18 cellular contexts compared by ENCODE assay signal in the genomic region with DNA sequence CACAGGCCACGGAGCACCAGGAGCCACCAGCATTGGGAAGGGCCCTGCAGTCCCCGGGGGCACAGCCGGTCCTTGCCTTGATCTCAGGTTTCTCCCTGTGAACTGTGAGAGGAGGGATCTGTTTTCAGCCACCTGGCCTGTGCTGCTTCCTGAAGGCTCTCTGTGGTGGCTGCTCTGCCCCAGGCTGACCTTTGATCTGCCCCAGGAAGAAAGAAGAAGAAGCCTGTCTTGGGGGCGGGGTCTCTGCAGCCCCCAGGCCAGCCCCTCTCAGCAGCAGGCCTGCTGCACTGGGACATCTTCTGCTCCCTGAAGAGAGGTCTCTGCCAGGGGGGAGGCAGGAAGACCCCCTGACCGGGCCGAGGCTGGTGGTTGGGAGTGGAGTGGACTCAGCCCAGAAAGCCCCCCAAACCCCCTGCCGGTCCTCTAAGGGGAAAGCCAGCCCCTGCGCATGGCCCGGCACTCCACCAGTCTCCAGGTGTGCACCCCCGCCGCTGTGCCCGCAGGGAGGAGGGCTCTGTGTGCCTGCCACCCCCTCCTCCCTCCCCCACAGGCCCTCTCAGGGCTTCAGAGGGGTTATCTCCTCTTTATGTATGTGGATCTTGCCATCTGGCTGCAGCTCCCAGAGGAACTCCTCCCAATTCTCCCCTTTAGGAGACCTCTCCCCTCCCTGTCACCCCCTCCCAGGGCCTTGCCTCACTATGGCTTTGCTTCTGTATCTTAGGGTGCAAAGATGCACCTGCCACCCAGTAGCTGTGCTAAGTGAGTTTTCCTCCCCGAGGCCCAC.
DNase-seq lines count a peak whose midpoint lies in the region; FAIRE-seq and TF ChIP-seq lines count a peak whose summit lies in the region.
"Had no signal": no experiment of that assay in that cellular context is flagged by ENCODE, and none has a peak within 500 bp of the region (broad histone marks: within the 10 kb centered on the region; RNA-seq: fewer than 3 reads in every experiment).

No MANE protein-coding gene starts in this region.

- H3K56ac ChIP-seq in H1 (replicated peaks; ENCODE audit: insufficient read length, low read depth, low read length), result no peak overlapping the region

- no peak for TF ChIP-seq CTCF in H1 (IDR thresholded peaks at IDR 0.05; ENCODE audit: control extremely low read depth in 1 of 3, insufficient read depth in 1 of 3, low read depth in 1 of 3, low read length in 3 of 3)
- TF ChIP-seq CTCF in progenitor cell of endocrine pancreas (IDR thresholded peaks at IDR 0.05; ENCODE audit: unreplicated experiment), result no peak

- no peak overlapping the region for H3K27ac ChIP-seq in H1 (ENCODE audit: low read depth, low read length)
- H3K27ac ChIP-seq: dorsolateral prefrontal cortex, left lung had no signal

- CTCF ChIA-PET in H1 (lab: Charles Lee; ENCODE audit: partially characterized antibody), result no interaction called here

- H3K23me2 ChIP-seq in H1 (ENCODE audit: low read depth, low read length), result no peaks in the 10 kb centered on the region; the same call in 1 of the 2 replicates

- H3K4me1 Mint-ChIP-seq in progenitor cell of endocrine pancreas (ENCODE audit: low read depth), result peaks cover 16% of the 10 kb centered on the region

- no peak overlapping the region for H3K4ac ChIP-seq in H1 (replicated peaks; ENCODE audit: insufficient read length, low read depth, low read length)

- H2BK120ac ChIP-seq in H1 (replicated peaks; ENCODE audit: low read depth, low read length), result no peak overlapping the region

- H2AFZ ChIP-seq in H1 (ENCODE audit: low read length), result no peak overlapping the region

- no peaks in the 10 kb centered on the region for H3K9me3 Mint-ChIP-seq in progenitor cell of endocrine pancreas (ENCODE audit: low read depth)

- no peak for TF ChIP-seq POLR2A in H1 (IDR thresholded peaks at IDR 0.05; ENCODE audit: control extremely low read depth in 1 of 2, low read depth in 2 of 2, low read length in 2 of 2)

- peak overlapping the region; percentile 75; the same call in 1 of the 2 replicates for H2BK12ac ChIP-seq in H1 (ENCODE audit: low read depth, low read length)

- no peak overlapping the region for H3K14ac ChIP-seq in H1 (ENCODE audit: insufficient read length)

- H4K91ac ChIP-seq in H1 (replicated peaks; ENCODE audit: insufficient read length, low read length), result peak overlapping the region; percentile 44

- no peak overlapping the region for H3K23ac ChIP-seq in H1 (ENCODE audit: insufficient read length)

- H3K27me3 Mint-ChIP-seq in progenitor cell of endocrine pancreas, result peaks cover 13% of the 10 kb centered on the region

- peak; percentile 98 for DNase-seq in ELF-1 (ENCODE audit: low read depth, low spot score)
- DNase-seq in NCI-H2107 (lab: John Stamatoyannopoulos, UW), result peak; percentile 39
- no peak for DNase-seq in H1 (ENCODE audit: low read depth in 1 of 2, low spot score in 2 of 2)
- no peak for DNase-seq in progenitor cell of endocrine pancreas (ENCODE audit: low spot score, unreplicated experiment)
- DNase-seq in KBM-7, result no peak
- DNase-seq in NK-92 (lab: John Stamatoyannopoulos, UW; ENCODE audit: unreplicated experiment), result no peak
- no peak for DNase-seq in NCI-H1105 treated with DMSO at 0.1 percent for 48 hours (lab: John Stamatoyannopoulos, UW)
- DNase-seq: activated CD4-positive, alpha-beta T cell treated with anti-CD3 and anti-CD28 coated beads, Interleukin-2, amount 50 U/mL, for 48 hours; activated naive CD4-positive, alpha-beta T cell; amygdala; dorsolateral prefrontal cortex; NCI-H526 treated with DMSO at 0.1 percent for 48 hours; SHP77; stimulated activated naive CD4-positive, alpha-beta T cell; T-helper 1 cell had no signal

- in situ Hi-C loops in KBM-7 (cut with MboI; ENCODE audit: low pct_unique_long_range_greater_than_20kb, low sequenced_read_pairs), result no loop called here

- peak overlapping the region; percentile 59 for H3K27ac Mint-ChIP-seq in progenitor cell of endocrine pancreas

- H3K4me1 ChIP-seq in H1 (replicated peaks in 1 of 4; ENCODE audit: control insufficient read depth in 3 of 4, insufficient read depth in 4 of 4, low read length in 3 of 4), result peaks cover 0 to 22% (median 15%) of the 10 kb centered on the region in 4 experiments; a peak in 6 of 7 replicates
- H3K4me1 ChIP-seq: Caco-2, left lung had no signal

- H3K9me3 ChIP-seq in H1 (ENCODE audit: insufficient read depth in 2 of 2, low read depth in 1 of 2, low read length in 1 of 2), result no peaks in the 10 kb centered on the region
- H3K9me3 ChIP-seq: Caco-2, left lung had no signal

- no peaks in the 10 kb centered on the region for H3K36me3 ChIP-seq in H1 (ENCODE audit: control insufficient read depth in 2 of 4, insufficient read depth in 4 of 4, low read length in 3 of 4)
- H3K36me3 ChIP-seq: left lung had no signal

- no peak overlapping the region for H3K4me3 ChIP-seq in H1 (ENCODE audit: extremely low read depth in 1 of 4, insufficient read depth in 2 of 4, low read depth in 3 of 4, low read length in 4 of 4)
- H3K4me3 ChIP-seq: dorsolateral prefrontal cortex, left lung had no signal

- H3K79me2 ChIP-seq in H1 (ENCODE audit: control insufficient read depth in 1 of 2, insufficient read depth in 2 of 2, low read length in 2 of 2), result no peaks in the 10 kb centered on the region

- no peak for TF ChIP-seq RAD21 in H1 (IDR thresholded peaks at IDR 0.05 in 1 of 2, conservative IDR thresholded peaks at IDR 0.05 in 1 of 2; ENCODE audit: low read depth in 2 of 2, low read length in 2 of 2)

- H3K36me3 Mint-ChIP-seq in progenitor cell of endocrine pancreas (ENCODE audit: insufficient read depth), result no peaks in the 10 kb centered on the region

- H2BK15ac ChIP-seq in H1 (ENCODE audit: low read length), result peak overlapping the region; percentile 90; the same call in 1 of the 2 replicates

- no peak overlapping the region for H3K9ac ChIP-seq in H1 (replicated peaks in 1 of 4; ENCODE audit: extremely low read depth in 1 of 4, low read depth in 3 of 4, low read length in 3 of 4)

- 0 out of 2 replicates have a peak overlapping the region, but pooled peaks have one; percentile 71 for H3K18ac ChIP-seq in H1 (ENCODE audit: extremely low read depth, low read length)

- no peak overlapping the region for H4K5ac ChIP-seq in H1 (ENCODE audit: insufficient read length, low read depth, low read length)

- POLR2A ChIA-PET in H1 (lab: Charles Lee; ENCODE audit: partially characterized antibody), result interaction anchor here (0.8 kb wide), 1 partner anchor 106 kb away, joined by 3 read pairs; no protein-coding TSS in a partner anchor

- peak overlapping the region; percentile 53; the same call in 1 of the 2 replicates for H2AK5ac ChIP-seq in H1 (ENCODE audit: low read depth, low read length)

- no peaks in the 10 kb centered on the region for H3K79me1 ChIP-seq in H1 (ENCODE audit: low read depth, low read length)

- H4K20me1 ChIP-seq in H1 (replicated peaks in 1 of 2; ENCODE audit: control insufficient read depth in 1 of 2, insufficient read depth in 2 of 2, low read length in 2 of 2), result no peaks in the 10 kb centered on the region

- H2BK5ac ChIP-seq in H1 (ENCODE audit: low read depth, low read length), result peak overlapping the region; percentile 66; the same call in 1 of the 2 replicates

- peak overlapping the region; percentile 26 for H3K4me3 Mint-ChIP-seq in progenitor cell of endocrine pancreas (ENCODE audit: low read depth)

- no peak for FAIRE-seq in H1 (lab: Jason Lieb, UNC)
- FAIRE-seq: GM18507 had no signal

- no peak overlapping the region; the same call in 1 of the 2 replicates for H2BK20ac ChIP-seq in H1 (ENCODE audit: low read length)

- no peak overlapping the region; the same call in 1 of the 2 replicates for H4K8ac ChIP-seq in H1 (ENCODE audit: extremely low read depth, insufficient read depth, low read length)

- H3K4me2 ChIP-seq in H1 (ENCODE audit: insufficient read depth in 1 of 2, low read depth in 2 of 2, low read length in 2 of 2), result peak overlapping the region in 1 of 2 experiments; percentile 5; a peak in 2 of 4 replicates

- TF ChIP-seq EP300 in H1 (IDR thresholded peaks at IDR 0.05; ENCODE audit: borderline replicate concordance in 1 of 2, low read depth in 2 of 2, low read length in 2 of 2), result no peak

- WGBS in H1 (ENCODE audit: extremely low coverage in 1 of 2, insufficient coverage in 1 of 2, insufficient read length in 1 of 2, insufficient replicate concordance in 2 of 2, low coverage in 1 of 2, low lambda C conversion rate in 2 of 2, missing lambda C conversion rate in 1 of 2), 2 experiments, result 67% methylated on average over 9 of the region's 13 CpGs; no CpG with 5 or more reads in 1 of the 2 experiments

- no peaks in the 10 kb centered on the region; a peak in 2 of 7 replicates for H3K27me3 ChIP-seq in H1 (replicated peaks in 1 of 4; ENCODE audit: control insufficient read depth in 3 of 4, extremely low read depth in 1 of 4, insufficient read depth in 3 of 4, low read length in 3 of 4)

Comparison
In these comparisons a context has a peak if more than half of its experiments do, and no peak if none do; other contexts are left out.
1. DNase-seq: peak in ELF-1 (single experiment) and NCI-H2107 (single experiment); none in H1 (0 of 2), progenitor cell of endocrine pancreas (single experiment), KBM-7 (single experiment), NK-92 (single experiment) and NCI-H1105 treated with DMSO at 0.1 percent for 48 hours (single experiment).